In the genomic region with DNA sequence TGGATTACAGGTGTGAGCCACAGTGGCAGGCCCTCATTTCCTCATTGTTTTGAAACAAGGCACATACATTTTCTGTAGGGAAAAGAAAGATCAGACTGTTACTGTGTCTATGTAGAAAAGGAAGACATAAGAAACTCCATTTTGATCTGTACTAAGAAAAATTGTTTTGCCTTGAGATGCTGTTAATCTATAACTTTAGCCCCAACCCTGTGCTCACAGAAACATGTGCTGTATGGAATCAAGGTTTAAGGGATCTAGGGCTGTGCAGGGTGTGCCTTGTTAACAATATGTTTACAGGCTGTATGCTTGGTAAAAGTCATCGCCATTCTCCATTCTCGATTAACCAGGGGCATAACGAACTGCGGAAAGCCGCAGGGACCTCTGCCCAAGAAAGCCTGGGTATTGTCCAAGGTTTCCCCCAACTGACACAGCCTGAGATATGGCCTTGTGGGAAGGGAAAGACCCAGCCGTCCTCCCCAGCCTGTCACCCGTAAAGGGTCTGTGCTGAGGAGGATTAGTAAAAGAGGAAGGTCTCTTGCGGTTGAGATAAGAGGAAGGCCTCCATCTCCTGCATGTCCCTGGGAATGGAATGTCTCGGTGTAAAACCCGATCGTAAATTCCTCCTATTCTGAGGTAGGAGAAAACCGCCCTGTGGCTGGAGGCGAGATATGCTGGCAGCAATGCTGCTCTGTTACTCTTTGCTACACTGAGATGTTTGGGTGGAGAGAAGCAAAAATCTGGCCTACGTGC, we compare ENCODE assay signal across 1 cellular context. TPM values are rescaled to one million over a fixed set of nuclear protein-coding genes. Genes with fewer than 3 reads are reported as not detected.
"Had no signal": no experiment of that assay in that cellular context is flagged by ENCODE, and none has a peak within 500 bp of the region (broad histone marks: within the 10 kb centered on the region; RNA-seq: fewer than 3 reads in every experiment).

No MANE protein-coding gene starts in this region.

RNA-seq across cellular contexts. Expression of gene CCDC13, which starts 38.2 kb away (rescaled TPM):
- polyA plus RNA-seq: naive thymus-derived CD8-positive, alpha-beta T cell had no signal
